Comparison of ENCODE assay signal across 1 cellular context in genomic region chr2:188596054-188596453, GRCh38.
TF ChIP-seq lines count a peak whose summit lies in the region.

No MANE protein-coding gene starts in this region.

TF ChIP-seq in IMR-90, 13 proteins besides CTCF, POLR2A, EP300 and RAD21:
- TF ChIP-seq USF2 (IDR thresholded peaks at IDR 0.05; ENCODE audit: low read depth, low read length): no peak
- TF ChIP-seq RCOR1 (IDR thresholded peaks at IDR 0.05; ENCODE audit: insufficient replicate concordance, low read length): no peak
- TF ChIP-seq MAFK (IDR thresholded peaks at IDR 0.05; ENCODE audit: low read depth, low read length): no peak
- TF ChIP-seq FOS (IDR thresholded peaks at IDR 0.05; ENCODE audit: low read depth, low read length): no peak
- no peak for TF ChIP-seq CEBPB (IDR thresholded peaks at IDR 0.05; ENCODE audit: low read depth, low read length)
- no peak for TF ChIP-seq BHLHE40 (IDR thresholded peaks at IDR 0.05; ENCODE audit: low read depth, low read length)
- TF ChIP-seq RFX5 (IDR thresholded peaks at IDR 0.05; ENCODE audit: low read depth, low read length): no peak
- no peak for TF ChIP-seq MXI1 (IDR thresholded peaks at IDR 0.05; ENCODE audit: borderline replicate concordance, low read depth, low read length)
- no peak for TF ChIP-seq ELK1 (IDR thresholded peaks at IDR 0.05; ENCODE audit: borderline replicate concordance, low read depth, low read length)
- TF ChIP-seq SMC3 (IDR thresholded peaks at IDR 0.05; ENCODE audit: low read depth, low read length): no peak
- no peak for TF ChIP-seq MAZ (IDR thresholded peaks at IDR 0.05; ENCODE audit: borderline replicate concordance, low read depth, low read length)
- no peak for TF ChIP-seq CHD1 (IDR thresholded peaks at IDR 0.05; ENCODE audit: low read depth, low read length)
